7 cellular contexts compared by ENCODE assay signal in the genomic region with DNA sequence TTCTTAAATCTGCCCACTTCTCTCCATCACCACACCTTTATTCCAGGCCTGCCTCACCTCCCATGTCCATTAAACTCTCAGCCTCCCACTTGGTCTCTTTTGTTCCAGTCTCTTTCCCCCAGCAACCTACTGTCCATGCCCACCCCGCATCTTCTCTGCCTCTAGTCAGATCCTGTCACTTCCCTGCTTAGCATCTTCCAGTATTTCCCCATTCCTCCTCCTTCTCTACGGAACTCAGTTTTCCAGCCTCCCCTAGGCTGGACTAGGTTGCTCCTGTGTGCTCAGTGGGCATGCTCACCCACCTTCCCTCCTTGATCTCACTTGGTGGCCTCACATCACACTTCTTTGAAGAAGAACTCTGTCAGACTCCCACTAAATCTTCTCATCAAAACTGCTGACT.
"Had no signal": no experiment of that assay in that cellular context is flagged by ENCODE, and none has a peak within 500 bp of the region (broad histone marks: within the 10 kb centered on the region; RNA-seq: fewer than 3 reads in every experiment).

No MANE protein-coding gene starts in this region.

- H3K4me3 Mint-ChIP-seq: IgD-negative memory B cell had no signal

- H3K27me3 Mint-ChIP-seq: IgD-negative memory B cell had no signal

- H3K27ac ChIP-seq: HL-60 had no signal

- H3K27ac Mint-ChIP-seq: IgD-negative memory B cell had no signal

- H3K4me1 Mint-ChIP-seq: IgD-negative memory B cell had no signal

- ATAC-seq: HepG2 had no signal

- DNase-seq: IMR-90, KBM-7, KG1 had no signal

- FAIRE-seq: HepG2, HTR-8/SVneo had no signal
